ENCODE assay signal across 18 cellular contexts in the genomic region with DNA sequence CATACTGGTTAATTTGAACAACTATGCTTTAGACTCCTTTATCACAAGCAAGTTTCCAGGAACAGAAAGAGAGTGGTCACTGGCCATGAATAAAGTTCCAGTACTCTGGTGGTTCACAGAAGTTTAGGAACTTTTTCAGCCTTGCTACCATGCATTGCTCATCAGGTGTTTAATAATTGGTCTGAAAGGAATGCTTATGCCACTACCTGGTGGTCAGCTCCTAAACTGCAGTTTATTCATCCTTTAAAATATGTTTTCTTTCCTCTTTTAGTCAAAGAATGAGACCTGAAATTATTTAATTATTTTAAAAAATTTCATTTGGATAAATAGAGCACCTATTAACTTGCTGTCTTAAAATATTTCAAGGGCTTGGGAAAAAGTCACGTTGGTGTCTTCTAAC.
DNase-seq lines count a peak whose midpoint lies in the region; ATAC-seq, FAIRE-seq and TF ChIP-seq lines count a peak whose summit lies in the region.
"Had no signal": no experiment of that assay in that cellular context is flagged by ENCODE, and none has a peak within 500 bp of the region (broad histone marks: within the 10 kb centered on the region; RNA-seq: fewer than 3 reads in every experiment).

No MANE protein-coding gene starts in this region.

- H3K27ac ChIP-seq in astrocyte (ENCODE audit: low read depth, low read length) = no peak overlapping the region
- H3K27ac ChIP-seq: gastrocnemius medialis, ovary, uterus had no signal

- H3K27me3 Mint-ChIP-seq in natural killer cell (ENCODE audit: low read depth in 2 of 2) (peaks cover 0 to 1% of the 10 kb centered on the region in 2 donors), astrocyte (ENCODE audit: low read depth, unreplicated experiment) (no peaks in the 10 kb centered on the region)
- H3K27me3 Mint-ChIP-seq in natural killer cell treated with Interleukin-12 subunit alpha and Interleukin-12 subunit beta and Interleukin-15 and Interleukin-18, amount 100 ng/mL, for 72 hours = peaks cover 0 to 2% of the 10 kb centered on the region in 2 donors
- H3K27me3 Mint-ChIP-seq in activated CD4-positive, alpha-beta memory T cell treated with anti-CD3 and anti-CD28 coated beads for 36 hours = no peaks in the 10 kb centered on the region
- H3K27me3 Mint-ChIP-seq: activated naive CD4-positive, alpha-beta T cell treated with anti-CD3 and anti-CD28 coated beads, Interleukin-2, amount 50 U/mL, for 24 hours; dendritic cell treated with granulocyte-macrophage colony-stimulating factor and Interleukin-4, amounts not matched to agents 40 ng/mL and 50 ng/mL, for 4 days; T-helper 17 cell had no signal

- no peak for FAIRE-seq in astrocyte (lab: Jason Lieb, UNC)

- H3K4me1 ChIP-seq in astrocyte (ENCODE audit: insufficient read depth, low read length) = no peaks in the 10 kb centered on the region
- H3K4me1 ChIP-seq: gastrocnemius medialis, uterus had no signal

- TF ChIP-seq CTCF in natural killer cell (IDR thresholded peaks at IDR 0.05) = peak; percentile 84
- TF ChIP-seq CTCF in astrocyte (IDR thresholded peaks at IDR 0.05; ENCODE audit: insufficient read depth, low read depth, low read length) = peak; percentile 14
- TF ChIP-seq CTCF in kidney epithelial cell (IDR thresholded peaks at IDR 0.05; ENCODE audit: insufficient read depth, low read length, poor library complexity, severe bottlenecking) = peak; percentile 40

- H3K36me3 Mint-ChIP-seq in natural killer cell = no peaks in the 10 kb centered on the region
- H3K36me3 Mint-ChIP-seq in natural killer cell treated with Interleukin-12 subunit alpha and Interleukin-12 subunit beta and Interleukin-15 and Interleukin-18, amount 100 ng/mL, for 72 hours = no peaks in the 10 kb centered on the region
- H3K36me3 Mint-ChIP-seq in astrocyte (ENCODE audit: low read depth, unreplicated experiment) = no peaks in the 10 kb centered on the region
- no peaks in the 10 kb centered on the region for H3K36me3 Mint-ChIP-seq in activated CD4-positive, alpha-beta memory T cell treated with anti-CD3 and anti-CD28 coated beads for 36 hours
- H3K36me3 Mint-ChIP-seq: activated naive CD4-positive, alpha-beta T cell treated with anti-CD3 and anti-CD28 coated beads, Interleukin-2, amount 50 U/mL, for 24 hours had no signal

- no peak overlapping the region for H3K9ac ChIP-seq in astrocyte (ENCODE audit: low read length)

- H3K9me3 Mint-ChIP-seq in natural killer cell (no peaks in the 10 kb centered on the region), astrocyte (ENCODE audit: unreplicated experiment) (no peaks in the 10 kb centered on the region)
- no peaks in the 10 kb centered on the region for H3K9me3 Mint-ChIP-seq in natural killer cell treated with Interleukin-12 subunit alpha and Interleukin-12 subunit beta and Interleukin-15 and Interleukin-18, amount 100 ng/mL, for 72 hours
- no peaks in the 10 kb centered on the region for H3K9me3 Mint-ChIP-seq in activated CD4-positive, alpha-beta memory T cell treated with anti-CD3 and anti-CD28 coated beads for 36 hours
- H3K9me3 Mint-ChIP-seq: activated CD4-positive, alpha-beta memory T cell treated with anti-CD3 and anti-CD28 coated beads, Interleukin-2, amount 10 ng/mL, durations not matched to agents 7 days and 5 days; activated naive CD4-positive, alpha-beta T cell treated with anti-CD3 and anti-CD28 coated beads, Interleukin-2, amount 50 U/mL, for 24 hours; dendritic cell treated with granulocyte-macrophage colony-stimulating factor and Interleukin-4, amounts not matched to agents 40 ng/mL and 50 ng/mL, for 4 days had no signal

- no peaks in the 10 kb centered on the region for H3K9me3 ChIP-seq in astrocyte (ENCODE audit: insufficient read depth, low read depth, low read length)
- H3K9me3 ChIP-seq: gastrocnemius medialis, ovary, uterus had no signal

- H3K27ac Mint-ChIP-seq in natural killer cell (no peak overlapping the region), astrocyte (ENCODE audit: unreplicated experiment) (no peak overlapping the region)
- no peak overlapping the region for H3K27ac Mint-ChIP-seq in natural killer cell treated with Interleukin-12 subunit alpha and Interleukin-12 subunit beta and Interleukin-15 and Interleukin-18, amount 100 ng/mL, for 72 hours
- H3K27ac Mint-ChIP-seq in activated CD4-positive, alpha-beta memory T cell treated with anti-CD3 and anti-CD28 coated beads for 36 hours = no peak overlapping the region
- H3K27ac Mint-ChIP-seq: activated CD4-positive, alpha-beta memory T cell treated with anti-CD3 and anti-CD28 coated beads, Interleukin-2, amount 10 ng/mL, durations not matched to agents 7 days and 5 days; activated naive CD4-positive, alpha-beta T cell treated with anti-CD3 and anti-CD28 coated beads, Interleukin-2, amount 50 U/mL, for 24 hours; dendritic cell treated with granulocyte-macrophage colony-stimulating factor and Interleukin-4, amounts not matched to agents 40 ng/mL and 50 ng/mL, for 4 days; T-helper 17 cell had no signal

- no peak for DNase-seq in natural killer cell
- DNase-seq in natural killer cell treated with Interleukin-12 subunit alpha and Interleukin-12 subunit beta and Interleukin-15 and Interleukin-18, amount 100 ng/mL, for 72 hours (ENCODE audit: low spot score) = no peak
- DNase-seq in astrocyte (ENCODE audit: low read depth) = no peak
- no peak for DNase-seq in kidney epithelial cell (ENCODE audit: low read depth)
- no peak for DNase-seq in activated CD4-positive, alpha-beta memory T cell treated with anti-CD3 and anti-CD28 coated beads for 36 hours
- DNase-seq in NCI-H2029 (lab: John Stamatoyannopoulos, UW) = no peak
- DNase-seq in OCI-M1 (lab: John Stamatoyannopoulos, UW) = no peak
- DNase-seq: activated CD4-positive, alpha-beta memory T cell treated with anti-CD3 and anti-CD28 coated beads, Interleukin-2, amount 10 ng/mL, durations not matched to agents 7 days and 5 days; gastrocnemius medialis; IMR-90; NCI-H187; ovary; T-helper 17 cell; uterus had no signal

- no peaks in the 10 kb centered on the region for H4K20me1 ChIP-seq in astrocyte (ENCODE audit: insufficient read depth, low read length)

- no peak overlapping the region for H2AFZ ChIP-seq in astrocyte (ENCODE audit: low read depth, low read length)

- intact Hi-C loops in natural killer cell (cut with micrococcal nuclease) = loop anchor here (1.0 kb wide), 2 partner anchors 15 to 65 kb away; no protein-coding TSS in a partner anchor
- intact Hi-C loops in activated CD4-positive, alpha-beta memory T cell treated with anti-CD3 and anti-CD28 coated beads for 36 hours (cut with micrococcal nuclease) = no loop called here

- H3K4me3 Mint-ChIP-seq in natural killer cell (no peak overlapping the region), astrocyte (ENCODE audit: unreplicated experiment) (no peak overlapping the region)
- no peak overlapping the region for H3K4me3 Mint-ChIP-seq in natural killer cell treated with Interleukin-12 subunit alpha and Interleukin-12 subunit beta and Interleukin-15 and Interleukin-18, amount 100 ng/mL, for 72 hours
- no peak overlapping the region for H3K4me3 Mint-ChIP-seq in activated CD4-positive, alpha-beta memory T cell treated with anti-CD3 and anti-CD28 coated beads for 36 hours
- H3K4me3 Mint-ChIP-seq: activated CD4-positive, alpha-beta memory T cell treated with anti-CD3 and anti-CD28 coated beads, Interleukin-2, amount 10 ng/mL, durations not matched to agents 7 days and 5 days; activated naive CD4-positive, alpha-beta T cell treated with anti-CD3 and anti-CD28 coated beads, Interleukin-2, amount 50 U/mL, for 24 hours; dendritic cell treated with granulocyte-macrophage colony-stimulating factor and Interleukin-4, amounts not matched to agents 40 ng/mL and 50 ng/mL, for 4 days; T-helper 17 cell had no signal

- H3K4me2 ChIP-seq in astrocyte (ENCODE audit: low read length) = no peak overlapping the region

- H3K27me3 ChIP-seq in astrocyte (ENCODE audit: insufficient read depth, low read length) (no peaks in the 10 kb centered on the region), kidney epithelial cell (ENCODE audit: control insufficient read depth, insufficient read depth, low read length) (no peaks in the 10 kb centered on the region)
- H3K27me3 ChIP-seq: gastrocnemius medialis, ovary, uterus had no signal

- H3K4me3 ChIP-seq in astrocyte (ENCODE audit: insufficient read depth, low read depth, low read length) = no peak overlapping the region
- no peak overlapping the region for H3K4me3 ChIP-seq in kidney epithelial cell (ENCODE audit: low read depth, low read length)
- H3K4me3 ChIP-seq: gastrocnemius medialis, lung, ovary, uterus had no signal

- H3K36me3 ChIP-seq in astrocyte (ENCODE audit: insufficient read depth, low read length) (no peaks in the 10 kb centered on the region), kidney epithelial cell (ENCODE audit: control insufficient read depth, insufficient read depth, low read length) (no peaks in the 10 kb centered on the region)
- H3K36me3 ChIP-seq: gastrocnemius medialis, ovary, uterus had no signal

- POLR2A ChIA-PET in activated CD4-positive, alpha-beta memory T cell treated with anti-CD3 and anti-CD28 coated beads for 36 hours (lab: Charles Lee) = no interaction called here

- CTCF ChIA-PET in activated CD4-positive, alpha-beta memory T cell treated with anti-CD3 and anti-CD28 coated beads for 36 hours (lab: Charles Lee) = interaction anchor here (1.2 to 2.0 kb wide), 4 partner anchors 12 to 20 kb away, joined by 4 to 9 read pairs (median 5); no protein-coding TSS in a partner anchor

- ATAC-seq in natural killer cell = peak; percentile 49 to 83 (median 75)
- ATAC-seq in natural killer cell treated with Interleukin-12 subunit alpha and Interleukin-12 subunit beta and Interleukin-15 and Interleukin-18, amount 100 ng/mL, for 72 hours = no peak
- no peak for ATAC-seq in GM18907 (IDR thresholded peaks at IDR 0.05; ENCODE audit: unreplicated experiment)
- ATAC-seq: gastrocnemius medialis, T-helper 17 cell had no signal

- H3K4me1 Mint-ChIP-seq in natural killer cell (peaks cover 10 to 13% of the 10 kb centered on the region in 2 donors), astrocyte (ENCODE audit: low read depth, unreplicated experiment) (no peaks in the 10 kb centered on the region)
- peaks cover 0 to 5% of the 10 kb centered on the region in 2 donors for H3K4me1 Mint-ChIP-seq in natural killer cell treated with Interleukin-12 subunit alpha and Interleukin-12 subunit beta and Interleukin-15 and Interleukin-18, amount 100 ng/mL, for 72 hours (ENCODE audit: low read depth in 2 of 2)
- peaks cover 3% of the 10 kb centered on the region for H3K4me1 Mint-ChIP-seq in activated CD4-positive, alpha-beta memory T cell treated with anti-CD3 and anti-CD28 coated beads for 36 hours (ENCODE audit: low read depth)
- H3K4me1 Mint-ChIP-seq: T-helper 17 cell had no signal

- H3K79me2 ChIP-seq in astrocyte (ENCODE audit: insufficient read depth, low read length) = no peaks in the 10 kb centered on the region

Comparison
In these comparisons a context has a peak if more than half of its experiments do, and no peak if none do; other contexts are left out.
1. ATAC-seq: peak in natural killer cell (3 of 3); none in natural killer cell treated with Interleukin-12 subunit alpha and Interleukin-12 subunit beta and Interleukin-15 and Interleukin-18, amount 100 ng/mL, for 72 hours (0 of 2) and GM18907 (single experiment).
2. CTCF ChIP-seq: peak in every context shown above with its lines; median percentile 84 in natural killer cell; 40 in kidney epithelial cell; 14 in astrocyte.